ENCODE assay signal across 16 cellular contexts in genomic region chr5:57412680-57413079, GRCh38.
"Had no signal": no experiment of that assay in that cellular context is flagged by ENCODE, and none has a peak within 500 bp of the region (broad histone marks: within the 10 kb centered on the region; RNA-seq: fewer than 3 reads in every experiment).

No MANE protein-coding gene starts in this region.

- H3K27ac ChIP-seq: dorsolateral prefrontal cortex, gastroesophageal sphincter, neutrophil, testis had no signal

- ATAC-seq: esophagus mucosa; naive thymus-derived CD4-positive, alpha-beta T cell; stimulated activated effector memory CD8-positive, alpha-beta T cell treated with anti-CD3 and anti-CD28 coated beads, Interleukin-12 subunit alpha, Interleukin-12 subunit beta, amount 100 ng/mL, for 72 hours had no signal

- H3K36me3 ChIP-seq: gastroesophageal sphincter, neutrophil had no signal

- H3K27me3 ChIP-seq: dorsolateral prefrontal cortex, gastroesophageal sphincter, neutrophil, testis had no signal

- DNase-seq: central memory CD4-positive, alpha-beta T cell; dorsolateral prefrontal cortex; effector CD8-positive, alpha-beta T cell; glutamatergic neuron; naive thymus-derived CD4-positive, alpha-beta T cell; nephron progenitor cell; right cardiac atrium; stimulated activated CD4-positive, alpha-beta T cell treated with anti-CD3 and anti-CD28 coated beads, Interleukin-4, amount 100 ng/mL, for 1 hour; stimulated activated CD8-positive, alpha-beta memory T cell treated with anti-CD3 and anti-CD28 coated beads, Interleukin-4, amount 100 ng/mL, for 48 hours; testis; trophoblast cell had no signal

- H3K9me3 ChIP-seq: gastroesophageal sphincter, neutrophil, testis had no signal

- H3K4me3 ChIP-seq: coronary artery, dorsolateral prefrontal cortex, gastroesophageal sphincter, testis had no signal
